ENCODE assay signal across 19 cellular contexts in genomic region chr17:628507-628941, GRCh38.
DNase-seq lines count a peak whose midpoint lies in the region; ATAC-seq, FAIRE-seq and TF ChIP-seq lines count a peak whose summit lies in the region.
"Had no signal": no experiment of that assay in that cellular context is flagged by ENCODE, and none has a peak within 500 bp of the region (broad histone marks: within the 10 kb centered on the region; RNA-seq: fewer than 3 reads in every experiment).

No MANE protein-coding gene starts in this region.

- H3K79me1 ChIP-seq in mesenchymal stem cell (replicated peaks; ENCODE audit: low read length, poor library complexity, severe bottlenecking), result peaks cover 15% of the 10 kb centered on the region

- no peaks in the 10 kb centered on the region for H3K27me3 ChIP-seq in mesenchymal stem cell (ENCODE audit: control insufficient read depth in 1 of 2, insufficient read depth in 1 of 2, low read length in 2 of 2)
- H3K27me3 ChIP-seq: gastroesophageal sphincter, SJCRH30 had no signal

- no peak overlapping the region for H3K4ac ChIP-seq in mesenchymal stem cell (ENCODE audit: low read depth in 1 of 2, low read length in 2 of 2)

- H3K14ac ChIP-seq in mesenchymal stem cell (ENCODE audit: low read length in 2 of 2), result no peak overlapping the region

- H2BK15ac ChIP-seq in mesenchymal stem cell (ENCODE audit: low read depth, poor library complexity, severe bottlenecking), result no peak overlapping the region

- no peak overlapping the region for H2BK12ac ChIP-seq in mesenchymal stem cell (ENCODE audit: low read length in 2 of 2)

- WGBS in mesenchymal stem cell, result 98% methylated on average over 7 of the region's 7 CpGs

- peak overlapping the region in 1 of 2 experiments; percentile 16 for H3K4me3 ChIP-seq in mesenchymal stem cell (ENCODE audit: insufficient read depth in 1 of 2, low read depth in 1 of 2, low read length in 2 of 2)
- H3K4me3 ChIP-seq: gastroesophageal sphincter, SJCRH30 had no signal

- H4K91ac ChIP-seq in mesenchymal stem cell (ENCODE audit: low read length), result no peak overlapping the region

- no peak overlapping the region for H2AK5ac ChIP-seq in mesenchymal stem cell (ENCODE audit: low read length, severe bottlenecking)

- DNase-seq in D721Med (ENCODE audit: insufficient read length, low spot score) (no peak), NOMO-1 (lab: John Stamatoyannopoulos, UW; ENCODE audit: unreplicated experiment in 2 of 2) (peak; percentile 46 to 69), dedifferentiated amniotic fluid mesenchymal stem cell (ENCODE audit: extremely low spot score) (peak; percentile 12), mesenchymal stem cell (peak; percentile 50), COLO668 (lab: John Stamatoyannopoulos, UW; ENCODE audit: unreplicated experiment) (no peak), DMS114 treated with DMSO at 0.1 percent for 48 hours (lab: John Stamatoyannopoulos, UW; ENCODE audit: unreplicated experiment) (no peak), T-helper 2 cell (no peak)
- DNase-seq: activated CD4-positive, alpha-beta T cell treated with anti-CD3 and anti-CD28 coated beads for 36 hours; activated T-cell treated with anti-CD3 and anti-CD28 coated beads, Interleukin-2, amount 50 U/mL, for 24 hours; GF-D8; KBM-7; mammary epithelial cell; NCI-H1417 treated with DMSO at 0.1 percent for 48 hours; NCI-H2227 treated with DMSO at 0.1 percent for 48 hours; SJCRH30 had no signal

- no peak overlapping the region for H2BK5ac ChIP-seq in mesenchymal stem cell (ENCODE audit: low read depth, low read length, poor library complexity, severe bottlenecking)

- H3K9ac ChIP-seq in mesenchymal stem cell (ENCODE audit: low read length), result peak overlapping the region; percentile 17

- H3K36me3 ChIP-seq in mesenchymal stem cell (ENCODE audit: control insufficient read depth in 1 of 2, insufficient read depth in 2 of 2, low read depth in 1 of 2, low read length in 2 of 2), result peaks cover 41 to 70% of the 10 kb centered on the region in 2 experiments
- H3K36me3 ChIP-seq: SJCRH30 had no signal

- no peak for TF ChIP-seq CTCF in D721Med (IDR thresholded peaks at IDR 0.05; ENCODE audit: insufficient read depth, missing control alignments)

- H3K23ac ChIP-seq in mesenchymal stem cell (ENCODE audit: low read length in 2 of 2), result no peak overlapping the region

- H3K18ac ChIP-seq in mesenchymal stem cell (ENCODE audit: low read depth in 1 of 2, low read length in 2 of 2), result no peak overlapping the region

- ATAC-seq in HG02798 (IDR thresholded peaks at IDR 0.05; ENCODE audit: poor library complexity, unreplicated experiment), result no peak
- ATAC-seq: activated CD4-positive, alpha-beta T cell treated with anti-CD3 and anti-CD28 coated beads for 36 hours; gastroesophageal sphincter had no signal

- no peak overlapping the region for H4K8ac ChIP-seq in mesenchymal stem cell (ENCODE audit: low read length)

- no peak overlapping the region for H2AFZ ChIP-seq in mesenchymal stem cell (ENCODE audit: low read depth, low read length)

- H3K4me1 ChIP-seq in mesenchymal stem cell (ENCODE audit: control insufficient read depth, insufficient read depth, low read depth, low read length), result peaks cover 4% of the 10 kb centered on the region
- H3K4me1 ChIP-seq: SJCRH30 had no signal

- H3K27ac ChIP-seq in mesenchymal stem cell (ENCODE audit: low read length, poor library complexity, severe bottlenecking), result no peak overlapping the region
- H3K27ac ChIP-seq: gastroesophageal sphincter, HL-60, SJCRH30 had no signal

- H3K9me3 ChIP-seq in mesenchymal stem cell (ENCODE audit: control insufficient read depth, low read length), result no peaks in the 10 kb centered on the region
- H3K9me3 ChIP-seq: gastroesophageal sphincter, SJCRH30 had no signal

- H2BK120ac ChIP-seq in mesenchymal stem cell (ENCODE audit: low read depth, low read length), result no peak overlapping the region

- H3K4me2 ChIP-seq in mesenchymal stem cell (ENCODE audit: low read length, poor library complexity, severe bottlenecking), result no peak overlapping the region

- FAIRE-seq in D721Med (lab: Jason Lieb, UNC), result peak; percentile 16
- FAIRE-seq: endometrium had no signal

Comparison
In these comparisons a context has a peak if more than half of its experiments do, and no peak if none do; other contexts are left out.
1. DNase-seq: peak in NOMO-1 (2 of 2), dedifferentiated amniotic fluid mesenchymal stem cell (single experiment) and mesenchymal stem cell (single experiment); none in D721Med (single experiment), COLO668 (single experiment), DMS114 treated with DMSO at 0.1 percent for 48 hours (single experiment) and T-helper 2 cell (0 of 5).